32 cellular contexts compared by ENCODE assay signal in the genomic region with DNA sequence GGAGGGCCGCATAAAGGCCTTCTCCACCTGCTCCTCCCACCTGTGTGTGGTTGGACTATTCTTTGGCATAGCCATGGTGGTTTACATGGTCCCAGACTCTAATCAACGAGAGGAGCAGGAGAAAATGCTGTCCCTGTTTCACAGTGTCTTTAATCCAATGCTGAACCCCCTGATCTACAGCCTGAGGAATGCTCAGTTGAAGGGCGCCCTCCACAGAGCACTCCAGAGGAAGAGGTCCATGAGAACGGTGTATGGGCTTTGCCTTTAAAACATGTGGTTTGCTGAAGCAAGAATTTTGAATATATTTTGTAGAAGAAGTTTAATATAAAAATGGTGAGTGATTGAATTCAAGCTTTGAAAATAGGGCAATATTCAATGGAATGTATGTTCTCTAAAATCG. TPM values are rescaled to one million over a fixed set of nuclear protein-coding genes. Genes with fewer than 3 reads are reported as not detected.
"Had no signal": no experiment of that assay in that cellular context is flagged by ENCODE, and none has a peak within 500 bp of the region (broad histone marks: within the 10 kb centered on the region; RNA-seq: fewer than 3 reads in every experiment).

No MANE protein-coding gene starts in this region.

- ATAC-seq: activated CD4-positive, alpha-beta T cell treated with anti-CD3 and anti-CD28 coated beads for 36 hours; activated CD4-positive, CD25-positive, alpha-beta regulatory T cell treated with anti-CD3 and anti-CD28 coated beads, Interleukin-2, amount 50 U/mL, for 24 hours; activated CD8-positive, alpha-beta T cell treated with anti-CD3 and anti-CD28 coated beads, Interleukin-2, amount 10 ng/mL, durations not matched to agents 7 days and 5 days; Panc1 had no signal

- H3K27ac Mint-ChIP-seq: activated CD4-positive, alpha-beta T cell treated with anti-CD3 and anti-CD28 coated beads for 36 hours; activated CD4-positive, alpha-beta T cell treated with anti-CD3 and anti-CD28 coated beads, Interleukin-2, amount 10 ng/mL, durations not matched to agents 7 days and 5 days; activated CD8-positive, alpha-beta T cell treated with anti-CD3 and anti-CD28 coated beads, Interleukin-2, amount 10 ng/mL, durations not matched to agents 7 days and 5 days; activated naive CD4-positive, alpha-beta T cell treated with anti-CD3 and anti-CD28 coated beads, Interleukin-2, amount 50 U/mL, for 24 hours; activated naive CD8-positive, alpha-beta T cell treated with anti-CD3 and anti-CD28 coated beads, Interleukin-2, amount 10 ng/mL, durations not matched to agents 7 days and 5 days; activated T-cell treated with anti-CD3 and anti-CD28 coated beads, Interleukin-2, amount 50 U/mL, for 24 hours; activated T-helper 2 cell treated with anti-CD3 and anti-CD28 coated beads, Interferon-gamma antibody, Interleukin-2, Interleukin-4, amounts not matched to agents 10 μg/mL and 5 μg/mL and 100 μg/mL, durations not matched to agents 14 hours and 24 hours and 36 hours had no signal

- DNase-seq: activated CD4-positive, alpha-beta T cell treated with anti-CD3 and anti-CD28 coated beads for 36 hours; activated CD4-positive, alpha-beta T cell treated with anti-CD3 and anti-CD28 coated beads, Interleukin-2, amount 10 ng/mL, durations not matched to agents 7 days and 5 days; activated CD4-positive, alpha-beta T cell treated with anti-CD3 and anti-CD28 coated beads, Interleukin-2, amount 50 U/mL, for 48 hours; activated CD8-positive, alpha-beta T cell treated with anti-CD3 and anti-CD28 coated beads, Interleukin-2, amount 10 ng/mL, durations not matched to agents 7 days and 5 days; activated gamma-delta T cell; activated naive CD4-positive, alpha-beta T cell treated with Interleukin-2 at 50 U/mL for 16 hours; activated naive CD8-positive, alpha-beta T cell treated with anti-CD3 and anti-CD28 coated beads, Interleukin-2, amount 10 ng/mL, durations not matched to agents 7 days and 5 days; activated T-cell treated with anti-CD3 and anti-CD28 coated beads, Interleukin-2, amount 50 U/mL, for 24 hours; amygdala; Karpas-422; KBM-7; NCI-H1048; NCI-H187 treated with DMSO at 0.1 percent for 48 hours; NCI-H2081; NCI-H345; NCI-H524 treated with DMSO at 0.1 percent for 48 hours; SHP77; SJCRH30; T1000 had no signal

- H3K36me3 Mint-ChIP-seq: activated naive CD8-positive, alpha-beta T cell treated with anti-CD3 and anti-CD28 coated beads, Interleukin-2, amount 10 ng/mL, durations not matched to agents 7 days and 5 days had no signal

- H3K4me3 ChIP-seq: ascending aorta, cardiac muscle cell, SJCRH30, SK-N-MC had no signal

- H3K4me1 Mint-ChIP-seq: activated CD4-positive, alpha-beta T cell treated with anti-CD3 and anti-CD28 coated beads for 36 hours; activated CD4-positive, alpha-beta T cell treated with anti-CD3 and anti-CD28 coated beads, Interleukin-2, amount 10 ng/mL, durations not matched to agents 7 days and 5 days; activated naive CD4-positive, alpha-beta T cell treated with anti-CD3 and anti-CD28 coated beads, Interleukin-2, amount 50 U/mL, for 24 hours; activated naive CD8-positive, alpha-beta T cell treated with anti-CD3 and anti-CD28 coated beads, Interleukin-2, amount 10 ng/mL, durations not matched to agents 7 days and 5 days; central memory CD8-positive, alpha-beta T cell had no signal

- H3K9me3 Mint-ChIP-seq: activated CD4-positive, alpha-beta T cell treated with anti-CD3 and anti-CD28 coated beads, Interleukin-2, amount 10 ng/mL, durations not matched to agents 7 days and 5 days; activated naive CD4-positive, alpha-beta T cell treated with anti-CD3 and anti-CD28 coated beads, Interleukin-2, amount 50 U/mL, for 24 hours; activated naive CD8-positive, alpha-beta T cell treated with anti-CD3 and anti-CD28 coated beads, Interleukin-2, amount 10 ng/mL, durations not matched to agents 7 days and 5 days; activated T-cell treated with anti-CD3 and anti-CD28 coated beads, Interleukin-2, amount 50 U/mL, for 24 hours; activated T-helper 2 cell treated with anti-CD3 and anti-CD28 coated beads, Interferon-gamma antibody, Interleukin-2, Interleukin-4, amounts not matched to agents 10 μg/mL and 5 μg/mL and 100 μg/mL, durations not matched to agents 14 hours and 24 hours and 36 hours; central memory CD8-positive, alpha-beta T cell had no signal

- H3K4me3 Mint-ChIP-seq: activated CD4-positive, alpha-beta T cell treated with anti-CD3 and anti-CD28 coated beads for 36 hours; activated CD4-positive, alpha-beta T cell treated with anti-CD3 and anti-CD28 coated beads, Interleukin-2, amount 10 ng/mL, durations not matched to agents 7 days and 5 days; activated CD8-positive, alpha-beta T cell treated with anti-CD3 and anti-CD28 coated beads, Interleukin-2, amount 10 ng/mL, durations not matched to agents 7 days and 5 days; activated naive CD4-positive, alpha-beta T cell treated with anti-CD3 and anti-CD28 coated beads, Interleukin-2, amount 50 U/mL, for 24 hours; activated naive CD8-positive, alpha-beta T cell treated with anti-CD3 and anti-CD28 coated beads, Interleukin-2, amount 10 ng/mL, durations not matched to agents 7 days and 5 days; activated T-cell treated with anti-CD3 and anti-CD28 coated beads, Interleukin-2, amount 50 U/mL, for 24 hours; central memory CD8-positive, alpha-beta T cell had no signal

RNA-seq across cellular contexts. Expression of a gene that starts 0.9 kb away (rescaled TPM):
- total RNA-seq: activated CD4-positive, alpha-beta T cell treated with anti-CD3 and anti-CD28 coated beads for 36 hours; activated CD4-positive, alpha-beta T cell treated with anti-CD3 and anti-CD28 coated beads, Interleukin-2, amount 10 ng/mL, durations not matched to agents 7 days and 5 days; activated CD8-positive, alpha-beta T cell treated with anti-CD3 and anti-CD28 coated beads, Interleukin-2, amount 10 ng/mL, durations not matched to agents 7 days and 5 days; activated naive CD8-positive, alpha-beta T cell treated with anti-CD3 and anti-CD28 coated beads, Interleukin-2, amount 10 ng/mL, durations not matched to agents 7 days and 5 days; activated T-helper 2 cell treated with anti-CD3 and anti-CD28 coated beads, Interferon-gamma antibody, Interleukin-2, Interleukin-4, amounts not matched to agents 10 μg/mL and 5 μg/mL and 100 μg/mL, durations not matched to agents 14 hours and 24 hours and 36 hours; ascending aorta; cardiac muscle cell; MCF 10A; NCI-H460; RPMI7951; SJCRH30; T-helper 1 cell treated with Interleukin-12 subunit alpha and Interleukin-12 subunit beta and Interleukin-4 antibody, amounts not matched to agents 30 ng/mL and 1 ng/mL, for 36 hours; T-helper 2 cell treated with Interferon-gamma antibody and Interleukin-4, amounts not matched to agents 100 ng/mL and 5 ng/mL, for 36 hours had no signal

RNA-seq across cellular contexts. Expression of a gene that starts 12.7 kb away (rescaled TPM):
- total RNA-seq: activated CD4-positive, alpha-beta T cell treated with anti-CD3 and anti-CD28 coated beads for 36 hours; activated CD4-positive, alpha-beta T cell treated with anti-CD3 and anti-CD28 coated beads, Interleukin-2, amount 10 ng/mL, durations not matched to agents 7 days and 5 days; activated CD8-positive, alpha-beta T cell treated with anti-CD3 and anti-CD28 coated beads, Interleukin-2, amount 10 ng/mL, durations not matched to agents 7 days and 5 days; activated naive CD8-positive, alpha-beta T cell treated with anti-CD3 and anti-CD28 coated beads, Interleukin-2, amount 10 ng/mL, durations not matched to agents 7 days and 5 days; activated T-helper 2 cell treated with anti-CD3 and anti-CD28 coated beads, Interferon-gamma antibody, Interleukin-2, Interleukin-4, amounts not matched to agents 10 μg/mL and 5 μg/mL and 100 μg/mL, durations not matched to agents 14 hours and 24 hours and 36 hours; ascending aorta; cardiac muscle cell; MCF 10A; NCI-H460; RPMI7951; SJCRH30; T-helper 1 cell treated with Interleukin-12 subunit alpha and Interleukin-12 subunit beta and Interleukin-4 antibody, amounts not matched to agents 30 ng/mL and 1 ng/mL, for 36 hours; T-helper 2 cell treated with Interferon-gamma antibody and Interleukin-4, amounts not matched to agents 100 ng/mL and 5 ng/mL, for 36 hours had no signal

RNA-seq across cellular contexts. Expression of a gene that starts 24.2 kb away (rescaled TPM):
- total RNA-seq: activated CD4-positive, alpha-beta T cell treated with anti-CD3 and anti-CD28 coated beads for 36 hours; activated CD4-positive, alpha-beta T cell treated with anti-CD3 and anti-CD28 coated beads, Interleukin-2, amount 10 ng/mL, durations not matched to agents 7 days and 5 days; activated CD8-positive, alpha-beta T cell treated with anti-CD3 and anti-CD28 coated beads, Interleukin-2, amount 10 ng/mL, durations not matched to agents 7 days and 5 days; activated naive CD8-positive, alpha-beta T cell treated with anti-CD3 and anti-CD28 coated beads, Interleukin-2, amount 10 ng/mL, durations not matched to agents 7 days and 5 days; activated T-helper 2 cell treated with anti-CD3 and anti-CD28 coated beads, Interferon-gamma antibody, Interleukin-2, Interleukin-4, amounts not matched to agents 10 μg/mL and 5 μg/mL and 100 μg/mL, durations not matched to agents 14 hours and 24 hours and 36 hours; ascending aorta; cardiac muscle cell; MCF 10A; NCI-H460; RPMI7951; SJCRH30; T-helper 1 cell treated with Interleukin-12 subunit alpha and Interleukin-12 subunit beta and Interleukin-4 antibody, amounts not matched to agents 30 ng/mL and 1 ng/mL, for 36 hours; T-helper 2 cell treated with Interferon-gamma antibody and Interleukin-4, amounts not matched to agents 100 ng/mL and 5 ng/mL, for 36 hours had no signal

RNA-seq across cellular contexts. Expression of a gene that starts 40.7 kb away (rescaled TPM):
- total RNA-seq: activated CD4-positive, alpha-beta T cell treated with anti-CD3 and anti-CD28 coated beads for 36 hours; activated CD4-positive, alpha-beta T cell treated with anti-CD3 and anti-CD28 coated beads, Interleukin-2, amount 10 ng/mL, durations not matched to agents 7 days and 5 days; activated CD8-positive, alpha-beta T cell treated with anti-CD3 and anti-CD28 coated beads, Interleukin-2, amount 10 ng/mL, durations not matched to agents 7 days and 5 days; activated naive CD8-positive, alpha-beta T cell treated with anti-CD3 and anti-CD28 coated beads, Interleukin-2, amount 10 ng/mL, durations not matched to agents 7 days and 5 days; activated T-helper 2 cell treated with anti-CD3 and anti-CD28 coated beads, Interferon-gamma antibody, Interleukin-2, Interleukin-4, amounts not matched to agents 10 μg/mL and 5 μg/mL and 100 μg/mL, durations not matched to agents 14 hours and 24 hours and 36 hours; ascending aorta; cardiac muscle cell; MCF 10A; NCI-H460; RPMI7951; SJCRH30; T-helper 1 cell treated with Interleukin-12 subunit alpha and Interleukin-12 subunit beta and Interleukin-4 antibody, amounts not matched to agents 30 ng/mL and 1 ng/mL, for 36 hours; T-helper 2 cell treated with Interferon-gamma antibody and Interleukin-4, amounts not matched to agents 100 ng/mL and 5 ng/mL, for 36 hours had no signal
